In genomic region chr3:49719214-49719884, GRCh38 we compare ENCODE assay signal across 8 cellular contexts. TPM values are rescaled to one million over a fixed set of nuclear protein-coding genes. Genes with fewer than 3 reads are reported as not detected.
DNase-seq lines count a peak whose midpoint lies in the region; ATAC-seq and TF ChIP-seq lines count a peak whose summit lies in the region.

Gene AMIGO3 (minus strand): TSS chr3:49719684. CDS start chr3:49719465, 219 bp downstream.

- DNase-seq in AG20443 (ENCODE audit: low spot score) (peak; percentile 98), NCI-H82 treated with DMSO at 0.1 percent for 48 hours (lab: John Stamatoyannopoulos, UW; ENCODE audit: unreplicated experiment) (peak; percentile 75), endothelial cell (ENCODE audit: low spot score) (peak; percentile 91), mesenteric fat pad (ENCODE audit: low spot score) (peak; percentile 97)
- DNase-seq in activated CD8-positive, alpha-beta memory T cell treated with anti-CD3 and anti-CD28 coated beads, Interleukin-2, amount 50 U/mL, for 24 hours (ENCODE audit: extremely low read depth): peak; percentile 77
- peak; percentile 81 for DNase-seq in stimulated activated CD8-positive, alpha-beta memory T cell treated with anti-CD3 and anti-CD28 coated beads, Interleukin-12 subunit alpha, Interleukin-12 subunit beta, amount 100 ng/mL, for 4 hours (ENCODE audit: low read depth)

- H3K9me3 Mint-ChIP-seq in endothelial cell (ENCODE audit: unreplicated experiment): no peaks in the 10 kb centered on the region

- peaks cover 4% of the 10 kb centered on the region for H3K36me3 Mint-ChIP-seq in endothelial cell (ENCODE audit: low read depth, unreplicated experiment)

- peak within 1 kb of the TSS; percentile 31 for H3K27ac Mint-ChIP-seq in endothelial cell (ENCODE audit: unreplicated experiment)

- ATAC-seq in HG03378 (IDR thresholded peaks at IDR 0.05; ENCODE audit: unreplicated experiment): peak; percentile 45

- H3K4me3 Mint-ChIP-seq in endothelial cell (ENCODE audit: unreplicated experiment): peak within 1 kb of the TSS; percentile 80

- TF ChIP-seq CTCF in endothelial cell (IDR thresholded peaks at IDR 0.05; ENCODE audit: unreplicated experiment): peak; percentile 59

- peaks cover 14% of the 10 kb centered on the region for H3K4me1 Mint-ChIP-seq in endothelial cell (ENCODE audit: unreplicated experiment)

- TF ChIP-seq POLR2A in GM19099 (IDR thresholded peaks at IDR 0.05; ENCODE audit: extremely low read depth, insufficient read length, low read depth): peak; percentile 85

- peaks cover 23% of the 10 kb centered on the region for H3K27me3 Mint-ChIP-seq in endothelial cell (ENCODE audit: unreplicated experiment)

RNA-seq across cellular contexts. Expression of gene AMIGO3, which starts in this region (rescaled TPM):
- 0.56 TPM for total RNA-seq in endothelial cell (ENCODE audit: unreplicated experiment)
- total RNA-seq in mesenteric fat pad: not detected

Comparison
In these comparisons a context has a peak if more than half of its experiments do, and no peak if none do; other contexts are left out.
1. Peak in every context shown above with its lines: DNase-seq and ATAC-seq.
2. Peak in DNase-seq in endothelial cell; RNA of the gene not detected or under 1 TPM.
3. Peak in DNase-seq in mesenteric fat pad; RNA of the gene not detected or under 1 TPM.